1 cellular context compared by ENCODE assay signal in genomic region chr9:135151905-135152304, GRCh38.
TF ChIP-seq lines count a peak whose summit lies in the region.

No MANE protein-coding gene starts in this region.

TF ChIP-seq in K562, 482 proteins besides CTCF, POLR2A, EP300 and RAD21:
- TF ChIP-seq ARID4B (CRISPR knock-in tag; IDR thresholded peaks at IDR 0.05) (no peak), THRA (IDR thresholded peaks at IDR 0.05) (no peak), PHF21A (IDR thresholded peaks at IDR 0.05; ENCODE audit: borderline replicate concordance, low read depth) (no peak), FOXA3 (CRISPR knock-in tag; conservative IDR thresholded peaks at IDR 0.05 in 1 of 2, IDR thresholded peaks at IDR 0.05 in 1 of 2) (no peak), ZFP36 (IDR thresholded peaks at IDR 0.05; ENCODE audit: low read depth, low read length, partially characterized antibody) (peak; percentile 74), SMARCB1 (IDR thresholded peaks at IDR 0.05; ENCODE audit: insufficient read length, low read depth) (no peak), CHD1 (IDR thresholded peaks at IDR 0.05; ENCODE audit: low read length) (no peak), EHMT2 (IDR thresholded peaks at IDR 0.05) (no peak), ATF1 (CRISPR knock-in tag; IDR thresholded peaks at IDR 0.05) (no peak), ATF1 (tag; IDR thresholded peaks at IDR 0.05) (no peak)
TF ChIP-seq in K562: peak in this region for 1.
